ENCODE assay signal across 21 cellular contexts in the genomic region with DNA sequence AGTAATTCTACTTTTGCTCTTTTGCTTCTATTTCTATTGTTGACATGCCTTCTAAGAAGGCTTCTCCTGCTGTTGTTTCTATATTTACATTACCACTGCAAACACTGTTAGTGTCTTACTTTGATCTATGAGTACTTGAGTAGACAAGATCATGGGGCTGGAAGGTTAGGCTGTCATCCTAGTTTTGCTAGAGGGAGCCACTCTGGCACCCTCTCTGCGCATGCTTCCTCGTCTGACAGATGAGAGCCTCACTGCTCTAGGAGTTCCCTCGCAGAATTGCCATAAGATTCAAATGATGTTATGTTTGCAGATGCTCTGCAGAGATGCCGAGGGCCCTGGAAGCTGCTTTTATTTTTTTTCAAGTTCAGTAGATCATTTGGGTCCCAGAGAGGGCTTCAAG.
"Had no signal": no experiment of that assay in that cellular context is flagged by ENCODE, and none has a peak within 500 bp of the region (broad histone marks: within the 10 kb centered on the region; RNA-seq: fewer than 3 reads in every experiment).

No MANE protein-coding gene starts in this region.

- H3K27ac Mint-ChIP-seq: activated B cell treated with CpG ODN at 0.5 μM for 24 hours; activated CD4-positive, alpha-beta memory T cell treated with anti-CD3 and anti-CD28 coated beads, Interleukin-2, amount 10 ng/mL, durations not matched to agents 7 days and 5 days; activated naive CD8-positive, alpha-beta T cell treated with anti-CD3 and anti-CD28 coated beads, Interleukin-2, amount 50 U/mL, for 24 hours; activated T-cell treated with anti-CD3 and anti-CD28 coated beads, Interleukin-2, amount 50 U/mL, for 72 hours; mesothelial cell of epicardium; naive thymus-derived CD8-positive, alpha-beta T cell; progenitor cell of endocrine pancreas; stimulated activated naive B cell treated with anti-CD40 and anti-IgM and Interleukin-4, amounts not matched to agents 10 μg/mL and 1 μg/mL and 100 μg/mL, for 72 hours had no signal

- H3K27me3 ChIP-seq: esophagus squamous epithelium, gastrocnemius medialis, transverse colon had no signal

- H3K9me3 ChIP-seq: esophagus squamous epithelium, gastrocnemius medialis, left ventricle myocardium inferior, transverse colon had no signal

- H3K4me3 Mint-ChIP-seq: activated B cell treated with CpG ODN at 0.5 μM for 24 hours; activated CD4-positive, alpha-beta memory T cell treated with anti-CD3 and anti-CD28 coated beads, Interleukin-2, amount 10 ng/mL, durations not matched to agents 7 days and 5 days; activated naive CD8-positive, alpha-beta T cell treated with anti-CD3 and anti-CD28 coated beads, Interleukin-2, amount 50 U/mL, for 24 hours; activated T-cell treated with anti-CD3 and anti-CD28 coated beads, Interleukin-2, amount 50 U/mL, for 72 hours; mesothelial cell of epicardium; naive thymus-derived CD8-positive, alpha-beta T cell; stimulated activated naive B cell treated with anti-CD40 and anti-IgM and Interleukin-4, amounts not matched to agents 10 μg/mL and 1 μg/mL and 100 μg/mL, for 72 hours had no signal

- H3K4me1 Mint-ChIP-seq: activated CD4-positive, alpha-beta memory T cell treated with anti-CD3 and anti-CD28 coated beads, Interleukin-2, amount 10 ng/mL, durations not matched to agents 7 days and 5 days; activated naive CD8-positive, alpha-beta T cell treated with anti-CD3 and anti-CD28 coated beads, Interleukin-2, amount 50 U/mL, for 24 hours; stimulated activated naive B cell treated with anti-CD40 and anti-IgM and Interleukin-4, amounts not matched to agents 10 μg/mL and 1 μg/mL and 100 μg/mL, for 72 hours had no signal

- H3K9me3 Mint-ChIP-seq: activated CD4-positive, alpha-beta memory T cell treated with anti-CD3 and anti-CD28 coated beads, Interleukin-2, amount 10 ng/mL, durations not matched to agents 7 days and 5 days; activated naive CD8-positive, alpha-beta T cell treated with anti-CD3 and anti-CD28 coated beads, Interleukin-2, amount 50 U/mL, for 24 hours; activated T-cell treated with anti-CD3 and anti-CD28 coated beads, Interleukin-2, amount 50 U/mL, for 72 hours; mesothelial cell of epicardium; naive thymus-derived CD8-positive, alpha-beta T cell had no signal

- H3K4me1 ChIP-seq: esophagus squamous epithelium, gastrocnemius medialis, left ventricle myocardium inferior, transverse colon had no signal

- DNase-seq: activated B cell treated with CpG ODN at 0.5 μM for 24 hours; activated CD4-positive, alpha-beta memory T cell treated with anti-CD3 and anti-CD28 coated beads, Interleukin-2, amount 10 ng/mL, durations not matched to agents 7 days and 5 days; activated CD4-positive, alpha-beta T cell treated with anti-CD3 and anti-CD28 coated beads for 4 hours; activated effector memory CD4-positive, alpha-beta T cell treated with Interleukin-2 at 50 U/mL for 16 hours; activated naive CD4-positive, alpha-beta T cell treated with anti-CD3 and anti-CD28 coated beads, Interleukin-2, amount 50 U/mL, for 16 hours; activated naive CD8-positive, alpha-beta T cell treated with anti-CD3 and anti-CD28 coated beads, Interleukin-2, amount 50 U/mL, for 24 hours; activated T-cell treated with anti-CD3 and anti-CD28 coated beads, Interleukin-2, amount 50 U/mL, for 72 hours; cerebellar nuclear complex; esophagus squamous epithelium; gastrocnemius medialis; hypothalamus; left ventricle myocardium inferior; naive thymus-derived CD8-positive, alpha-beta T cell; retina; stimulated activated CD4-positive, alpha-beta T cell treated with anti-CD3 and anti-CD28 coated beads, Interleukin-2, amount 100 ng/mL, for 48 hours; stimulated activated CD8-positive, alpha-beta memory T cell treated with anti-CD3 and anti-CD28 coated beads, Interleukin-4, amount 100 ng/mL, for 48 hours; stimulated activated naive B cell treated with anti-CD40 and anti-IgM and Interleukin-4, amounts not matched to agents 10 μg/mL and 1 μg/mL and 100 μg/mL, for 72 hours; transverse colon had no signal

- H3K36me3 ChIP-seq: esophagus squamous epithelium, gastrocnemius medialis, left ventricle myocardium inferior, transverse colon had no signal

- H3K27me3 Mint-ChIP-seq: activated CD4-positive, alpha-beta memory T cell treated with anti-CD3 and anti-CD28 coated beads, Interleukin-2, amount 10 ng/mL, durations not matched to agents 7 days and 5 days; activated naive CD8-positive, alpha-beta T cell treated with anti-CD3 and anti-CD28 coated beads, Interleukin-2, amount 50 U/mL, for 24 hours; naive thymus-derived CD8-positive, alpha-beta T cell; progenitor cell of endocrine pancreas; stimulated activated naive B cell treated with anti-CD40 and anti-IgM and Interleukin-4, amounts not matched to agents 10 μg/mL and 1 μg/mL and 100 μg/mL, for 72 hours had no signal

- H3K36me3 Mint-ChIP-seq: stimulated activated naive B cell treated with anti-CD40 and anti-IgM and Interleukin-4, amounts not matched to agents 10 μg/mL and 1 μg/mL and 100 μg/mL, for 72 hours had no signal

- H3K27ac ChIP-seq: coronary artery, esophagus squamous epithelium, gastrocnemius medialis, left ventricle myocardium inferior, transverse colon had no signal

- H3K4me3 ChIP-seq: coronary artery, esophagus squamous epithelium, gastrocnemius medialis, left ventricle myocardium inferior, transverse colon had no signal
